In the genomic region with DNA sequence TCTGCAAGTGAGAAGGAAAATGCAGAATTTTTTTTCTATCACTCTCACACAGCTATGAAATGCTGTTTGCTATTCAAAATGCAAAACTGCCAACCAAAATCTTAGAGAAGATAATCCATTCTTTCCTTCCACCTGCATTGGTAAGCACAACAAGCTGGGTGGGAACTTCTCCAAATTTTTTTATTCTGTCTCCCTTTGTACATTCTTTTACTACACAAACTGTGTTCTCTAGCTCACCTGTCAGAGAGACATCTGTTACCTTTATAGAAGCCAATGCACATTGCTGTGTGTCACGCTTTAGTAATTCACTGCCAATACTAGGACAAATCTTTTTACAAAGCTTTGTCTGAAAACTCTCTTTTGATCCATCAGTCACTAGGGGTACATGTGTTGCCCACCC, we compare ENCODE assay signal across 23 cellular contexts.
"Had no signal": no experiment of that assay in that cellular context is flagged by ENCODE, and none has a peak within 500 bp of the region (broad histone marks: within the 10 kb centered on the region; RNA-seq: fewer than 3 reads in every experiment).

No MANE protein-coding gene starts in this region.

- H2AFZ ChIP-seq: parathyroid adenoma had no signal

- DNase-seq: naive thymus-derived CD8-positive, alpha-beta T cell; nephron progenitor cell; ovary; posterior cingulate gyrus; psoas muscle; right cardiac atrium; right lobe of liver; sigmoid colon; small intestine; stimulated activated CD4-positive, alpha-beta T cell treated with anti-CD3 and anti-CD28 coated beads, Interleukin-15, amount 100 ng/mL, for 24 hours; stimulated activated CD4-positive, alpha-beta T cell treated with anti-CD3 and anti-CD28 coated beads, Interleukin-2, amount 100 ng/mL, for 24 hours; stimulated activated CD4-positive, alpha-beta T cell treated with anti-CD3 and anti-CD28 coated beads, Interleukin-2, amount 100 ng/mL, for 48 hours; stimulated activated CD4-positive, alpha-beta T cell treated with anti-CD3 and anti-CD28 coated beads, Interleukin-4, amount 100 ng/mL, for 24 hours; stimulated activated naive B cell treated with anti-CD40 and anti-IgM and Interleukin-4, amounts not matched to agents 10 μg/mL and 1 μg/mL and 100 μg/mL, for 72 hours; stimulated activated naive CD4-positive, alpha-beta T cell treated with Interleukin-2 at 50 U/mL for 16 hours; stomach; testis; tibial artery; transverse colon; upper lobe of left lung had no signal

- H3K27ac ChIP-seq: neutrophil, ovary, parathyroid adenoma, psoas muscle, right lobe of liver, sigmoid colon, stomach, testis, tibial artery, transverse colon, upper lobe of left lung, vagina had no signal

- H3K79me2 ChIP-seq: parathyroid adenoma had no signal

- H3K27me3 ChIP-seq: neutrophil, ovary, right lobe of liver, sigmoid colon, stomach, testis, tibial artery, transverse colon, upper lobe of left lung, vagina had no signal

- H3K4me3 ChIP-seq: ovary, psoas muscle, right lobe of liver, sigmoid colon, stomach, testis, tibial artery, transverse colon, upper lobe of left lung, vagina had no signal

- H3K36me3 ChIP-seq: neutrophil, ovary, right lobe of liver, sigmoid colon, stomach, tibial artery, transverse colon, upper lobe of left lung, vagina had no signal

- H3K9me3 ChIP-seq: neutrophil, ovary, psoas muscle, right lobe of liver, sigmoid colon, stomach, testis, tibial artery, transverse colon, upper lobe of left lung, vagina had no signal

- H3K4me1 ChIP-seq: parathyroid adenoma, psoas muscle, right lobe of liver, sigmoid colon, stomach, testis, tibial artery, transverse colon, upper lobe of left lung, vagina had no signal
